Comparison of ENCODE assay signal across 20 cellular contexts in the genomic region with DNA sequence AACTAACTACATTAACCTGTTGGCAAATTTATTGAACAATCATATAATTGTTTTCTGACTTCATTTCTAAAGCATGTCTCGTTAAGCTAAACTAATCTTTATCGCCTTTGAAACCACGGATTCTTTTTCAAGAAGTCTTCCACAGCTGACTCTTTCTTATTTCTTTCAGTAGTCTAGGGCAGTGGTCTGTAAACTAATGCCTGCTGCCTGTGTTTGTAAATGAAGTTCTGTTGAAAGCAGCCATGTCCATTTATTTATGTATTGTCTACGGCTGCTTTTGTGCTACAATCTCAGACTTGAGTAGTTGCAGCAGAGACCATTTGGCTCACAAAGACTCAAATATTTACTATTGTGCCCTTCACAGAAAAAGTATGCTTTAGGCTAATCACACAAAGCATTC. TPM values are rescaled to one million over a fixed set of nuclear protein-coding genes. Genes with fewer than 3 reads are reported as not detected.
DNase-seq lines count a peak whose midpoint lies in the region; ATAC-seq and TF ChIP-seq lines count a peak whose summit lies in the region.
"Had no signal": no experiment of that assay in that cellular context is flagged by ENCODE, and none has a peak within 500 bp of the region (broad histone marks: within the 10 kb centered on the region; RNA-seq: fewer than 3 reads in every experiment).

No MANE protein-coding gene starts in this region.

- 46 to 47% methylated on average over 4 of the region's 4 CpGs for WGBS in heart right ventricle, 2 donors
- WGBS in right cardiac atrium: 63% methylated on average over 4 of the region's 4 CpGs
- WGBS in esophagus squamous epithelium, 2 donors: 29 to 34% methylated on average over 4 of the region's 4 CpGs

- H3K4me3 Mint-ChIP-seq in progenitor cell of endocrine pancreas (ENCODE audit: low read depth): peak overlapping the region; percentile 21
- H3K4me3 Mint-ChIP-seq: CD4-positive, alpha-beta memory T cell had no signal

- H3K36me3 ChIP-seq in heart right ventricle (peaks cover 0 to 7% (median 0%) of the 10 kb centered on the region in 9 donors), SJSA1 (no peaks in the 10 kb centered on the region), esophagus squamous epithelium (no peaks in the 10 kb centered on the region)
- H3K36me3 ChIP-seq: BLaER1 had no signal

- no peak for TF ChIP-seq POLR2A in esophagus squamous epithelium (IDR thresholded peaks at IDR 0.05)

- H3K27me3 ChIP-seq in heart right ventricle: no peaks in the 10 kb centered on the region
- no peaks in the 10 kb centered on the region for H3K27me3 ChIP-seq in right cardiac atrium (ENCODE audit: control insufficient read depth, insufficient read depth)
- H3K27me3 ChIP-seq in SJSA1 (replicated peaks): no peaks in the 10 kb centered on the region
- no peaks in the 10 kb centered on the region for H3K27me3 ChIP-seq in esophagus squamous epithelium
- H3K27me3 ChIP-seq: BLaER1 had no signal

- ATAC-seq in heart right ventricle: no peak
- ATAC-seq in right cardiac atrium: no peak
- no peak for ATAC-seq in HG02763 (IDR thresholded peaks at IDR 0.05; ENCODE audit: unreplicated experiment)

- peak overlapping the region; percentile 26 for H3K27ac Mint-ChIP-seq in progenitor cell of endocrine pancreas
- H3K27ac Mint-ChIP-seq: CD4-positive, alpha-beta memory T cell had no signal

- no peaks in the 10 kb centered on the region for H3K9me3 Mint-ChIP-seq in progenitor cell of endocrine pancreas (ENCODE audit: low read depth)

- H3K4me1 Mint-ChIP-seq in progenitor cell of endocrine pancreas (ENCODE audit: low read depth): peaks cover 11% of the 10 kb centered on the region
- H3K4me1 Mint-ChIP-seq: CD4-positive, alpha-beta memory T cell had no signal

- H3K4me3 ChIP-seq in heart right ventricle (no peak overlapping the region), right cardiac atrium (ENCODE audit: low read length) (no peak overlapping the region), SJSA1 (no peak overlapping the region), esophagus squamous epithelium (no peak overlapping the region)
- H3K4me3 ChIP-seq: BLaER1, GM23248, PC-9 had no signal

- H3K4me1 ChIP-seq in heart right ventricle: peaks cover 6 to 57% (median 43%) of the 10 kb centered on the region in 9 donors
- H3K4me1 ChIP-seq in right cardiac atrium (ENCODE audit: control insufficient read depth, insufficient read depth, low read length): no peaks in the 10 kb centered on the region
- H3K4me1 ChIP-seq in SJSA1 (replicated peaks): peaks cover 45% of the 10 kb centered on the region
- peaks cover 13 to 61% (median 14%) of the 10 kb centered on the region in 3 donors for H3K4me1 ChIP-seq in esophagus squamous epithelium
- H3K4me1 ChIP-seq: BLaER1 had no signal

- peaks cover 1% of the 10 kb centered on the region for H3K36me3 Mint-ChIP-seq in progenitor cell of endocrine pancreas (ENCODE audit: insufficient read depth)
- H3K36me3 Mint-ChIP-seq: CD4-positive, alpha-beta memory T cell had no signal

- H3K9me3 ChIP-seq in heart right ventricle: no peaks in the 10 kb centered on the region
- no peaks in the 10 kb centered on the region for H3K9me3 ChIP-seq in right cardiac atrium (ENCODE audit: control insufficient read depth, low read length)
- H3K9me3 ChIP-seq in SJSA1 (replicated peaks): no peaks in the 10 kb centered on the region
- no peaks in the 10 kb centered on the region for H3K9me3 ChIP-seq in esophagus squamous epithelium
- H3K9me3 ChIP-seq: BLaER1 had no signal

- H3K27ac ChIP-seq in heart right ventricle: peak overlapping the region in 9 of 10 donors; percentile 15 to 95 (median 44)
- H3K27ac ChIP-seq in right cardiac atrium (ENCODE audit: low read length): no peak overlapping the region
- peak overlapping the region; percentile 58 for H3K27ac ChIP-seq in SJSA1
- peak overlapping the region in 3 of 4 donors; percentile 66 to 84 (median 79) for H3K27ac ChIP-seq in esophagus squamous epithelium
- no peak overlapping the region for H3K27ac ChIP-seq in substantia nigra (ENCODE audit: low read depth, low read length, poor library complexity, severe bottlenecking)
- H3K27ac ChIP-seq: BLaER1, GM23248, KMS-11, PC-9 had no signal

- intact Hi-C loops in heart right ventricle (cut with DNase I) (no loop called here), right cardiac atrium (cut with DNase I) (no loop called here), esophagus squamous epithelium (cut with DNase I) (no loop called here)

- peaks cover 81% of the 10 kb centered on the region for H3K27me3 Mint-ChIP-seq in progenitor cell of endocrine pancreas

- TF ChIP-seq CTCF in heart right ventricle (IDR thresholded peaks at IDR 0.05): no peak
- TF ChIP-seq CTCF in esophagus squamous epithelium (IDR thresholded peaks at IDR 0.05): no peak
- TF ChIP-seq CTCF in progenitor cell of endocrine pancreas (IDR thresholded peaks at IDR 0.05; ENCODE audit: unreplicated experiment): no peak

- DNase-seq in heart right ventricle (no peak), right cardiac atrium (no peak), SJSA1 (ENCODE audit: low read depth in 1 of 2, low spot score in 2 of 2) (peak in 1 of 2 experiments; percentile 50), esophagus squamous epithelium (lab: John Stamatoyannopoulos, UW) (no peak), progenitor cell of endocrine pancreas (ENCODE audit: low spot score, unreplicated experiment) (no peak), substantia nigra (lab: John Stamatoyannopoulos, UW) (no peak), dermis blood vessel endothelial cell (no peak)
- DNase-seq: CD4-positive, alpha-beta memory T cell; DMS53; EL; GM23248; HCEC 1CT; NCI-H1417 treated with DMSO at 0.1 percent for 48 hours; NCI-H1930; NCI-H345; NCI-H524 treated with DMSO at 0.1 percent for 48 hours; PC-9 had no signal

RNA-seq across cellular contexts. Expression of gene ABLIM1, which starts 20.2 kb away (rescaled TPM):
- total RNA-seq in heart right ventricle (100 to 1,000 TPM; 522 to 816 (median 606) TPM), right cardiac atrium (100 to 1,000 TPM; 385 to 462 (median 426) TPM), esophagus squamous epithelium (100 to 1,000 TPM; 185 to 345 (median 304) TPM), progenitor cell of endocrine pancreas (59.1 and 60.5 TPM in 2 replicates), dermis blood vessel endothelial cell (141 and 159 TPM in 2 replicates)
- polyA plus RNA-seq in heart right ventricle (100 to 1,000 TPM; 119 to 363 TPM), right cardiac atrium (149 TPM)
- total RNA-seq in SJSA1 (2014; rRNA removed; shearing (Covaris generic)): 5.4 and 10.4 TPM in 2 replicates

Comparison
In these comparisons a context has a peak if more than half of its experiments do, and no peak if none do; other contexts are left out.
1. H3K27ac ChIP-seq: peak in heart right ventricle (9 of 10), SJSA1 (single experiment) and esophagus squamous epithelium (3 of 4); none in right cardiac atrium (single experiment) and substantia nigra (single experiment).